ENCODE assay signal across 19 cellular contexts in the genomic region with DNA sequence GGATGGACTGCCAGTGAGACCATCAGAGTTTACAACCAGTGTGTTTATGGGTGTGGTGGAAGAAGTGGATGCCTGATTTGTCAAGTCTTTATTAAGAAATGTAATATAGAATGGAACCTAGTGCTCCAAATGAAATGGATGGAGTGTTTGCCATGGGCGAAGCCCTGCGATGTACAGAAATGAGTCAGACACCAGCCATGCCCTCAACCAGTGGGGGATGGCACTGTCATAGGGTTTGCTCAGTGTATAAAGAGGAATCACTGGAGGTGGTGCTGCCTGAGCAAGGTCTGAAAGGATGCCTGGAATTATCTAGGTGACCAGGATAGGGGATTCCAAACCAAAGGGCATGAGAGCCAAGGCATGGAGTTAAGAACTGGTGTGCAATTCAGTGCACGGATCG.
"Had no signal": no experiment of that assay in that cellular context is flagged by ENCODE, and none has a peak within 500 bp of the region (broad histone marks: within the 10 kb centered on the region; RNA-seq: fewer than 3 reads in every experiment).

No MANE protein-coding gene starts in this region.

- H3K4me1 ChIP-seq: tibial nerve, upper lobe of right lung had no signal

- H3K9me3 Mint-ChIP-seq: naive thymus-derived CD8-positive, alpha-beta T cell; stimulated activated naive CD8-positive, alpha-beta T cell treated with anti-CD3 and anti-CD28 coated beads, Interleukin-15, Interleukin-2, amounts not matched to agents 100 ng/mL and 50 ng/mL, for 24 hours had no signal

- H3K27me3 Mint-ChIP-seq: stimulated activated naive CD8-positive, alpha-beta T cell treated with anti-CD3 and anti-CD28 coated beads, Interleukin-15, Interleukin-2, amounts not matched to agents 100 ng/mL and 50 ng/mL, for 24 hours had no signal

- H3K36me3 ChIP-seq: esophagus muscularis mucosa, tibial nerve, upper lobe of right lung, vagina had no signal

- H3K4me3 ChIP-seq: esophagus muscularis mucosa, lung, tibial nerve, upper lobe of right lung, vagina had no signal

- H3K4me1 Mint-ChIP-seq: immature natural killer cell; naive thymus-derived CD8-positive, alpha-beta T cell had no signal

- H3K36me3 Mint-ChIP-seq: immature natural killer cell; naive thymus-derived CD8-positive, alpha-beta T cell had no signal

- H3K4me3 Mint-ChIP-seq: immature natural killer cell; naive thymus-derived CD8-positive, alpha-beta T cell; stimulated activated naive CD8-positive, alpha-beta T cell treated with anti-CD3 and anti-CD28 coated beads, Interleukin-15, Interleukin-2, amounts not matched to agents 100 ng/mL and 50 ng/mL, for 24 hours had no signal

- H3K27me3 ChIP-seq: esophagus muscularis mucosa, tibial nerve, upper lobe of right lung, vagina had no signal

- ATAC-seq: left cardiac atrium; left ventricle myocardium superior; naive thymus-derived CD8-positive, alpha-beta T cell; upper lobe of right lung had no signal

- DNase-seq: effector memory CD4-positive, alpha-beta T cell; foreskin fibroblast; immature natural killer cell; kidney; left cardiac atrium; left ventricle myocardium superior; mesendoderm; naive thymus-derived CD8-positive, alpha-beta T cell; posterior cingulate gyrus; small intestine; stimulated activated CD4-positive, alpha-beta T cell treated with anti-CD3 and anti-CD28 coated beads, Interleukin-2, amount 100 ng/mL, for 48 hours; upper lobe of right lung had no signal

- H3K27ac Mint-ChIP-seq: immature natural killer cell; naive thymus-derived CD8-positive, alpha-beta T cell; stimulated activated naive CD8-positive, alpha-beta T cell treated with anti-CD3 and anti-CD28 coated beads, Interleukin-15, Interleukin-2, amounts not matched to agents 100 ng/mL and 50 ng/mL, for 24 hours had no signal

- H3K27ac ChIP-seq: epithelial cell of prostate, esophagus muscularis mucosa, tibial nerve, upper lobe of right lung, vagina had no signal

- H3K9me3 ChIP-seq: esophagus muscularis mucosa, tibial nerve, upper lobe of right lung, vagina had no signal

- FAIRE-seq: endometrium, kidney, small intestine had no signal
